Comparison of ENCODE assay signal across 18 cellular contexts in genomic region chr4:28228575-28228974, GRCh38.
"Had no signal": no experiment of that assay in that cellular context is flagged by ENCODE, and none has a peak within 500 bp of the region (broad histone marks: within the 10 kb centered on the region; RNA-seq: fewer than 3 reads in every experiment).

No MANE protein-coding gene starts in this region.

- H3K4me1 Mint-ChIP-seq: naive thymus-derived CD4-positive, alpha-beta T cell had no signal

- H3K9me3 Mint-ChIP-seq: T-helper 1 cell treated with Interleukin-12 subunit alpha and Interleukin-12 subunit beta and Interleukin-4 antibody, amounts not matched to agents 30 μg/mL and 1 μg/mL, for 36 hours had no signal

- H3K36me3 ChIP-seq: brain microvascular endothelial cell, thyroid gland had no signal

- H3K4me1 ChIP-seq: thyroid gland had no signal

- H3K4me3 Mint-ChIP-seq: naive thymus-derived CD4-positive, alpha-beta T cell; T-helper 1 cell treated with Interleukin-12 subunit alpha and Interleukin-12 subunit beta and Interleukin-4 antibody, amounts not matched to agents 30 μg/mL and 1 μg/mL, for 36 hours had no signal

- H3K27me3 Mint-ChIP-seq: naive thymus-derived CD4-positive, alpha-beta T cell had no signal

- H3K9me3 ChIP-seq: thyroid gland had no signal

- FAIRE-seq: TTC549 had no signal

- ATAC-seq: activated naive CD4-positive, alpha-beta T cell treated with anti-CD3 and anti-CD28 coated beads, Interleukin-2, amount 50 U/mL, for 72 hours; left cardiac atrium; naive thymus-derived CD4-positive, alpha-beta T cell had no signal

- H3K27ac ChIP-seq: brain microvascular endothelial cell, thyroid gland had no signal

- DNase-seq: activated CD4-positive, alpha-beta T cell treated with anti-CD3 and anti-CD28 coated beads, Interleukin-2, amount 50 U/mL, for 1 hour; activated CD4-positive, CD25-positive, alpha-beta regulatory T cell; activated T-cell treated with anti-CD3 and anti-CD28 coated beads, Interleukin-2, amount 50 U/mL, for 1 hour; amygdala; brain microvascular endothelial cell; cerebellar nuclear complex; dermis blood vessel endothelial cell; erythroblast; glutamatergic neuron; left cardiac atrium; naive thymus-derived CD4-positive, alpha-beta T cell; nucleus accumbens; stimulated activated CD4-positive, alpha-beta T cell treated with anti-CD3 and anti-CD28 coated beads, Interleukin-4, amount 100 ng/mL, for 4 hours; thyroid gland had no signal

- H3K27ac Mint-ChIP-seq: activated naive CD4-positive, alpha-beta T cell treated with anti-CD3 and anti-CD28 coated beads, Interleukin-2, amount 50 U/mL, for 72 hours; naive thymus-derived CD4-positive, alpha-beta T cell; T-helper 1 cell treated with Interleukin-12 subunit alpha and Interleukin-12 subunit beta and Interleukin-4 antibody, amounts not matched to agents 30 μg/mL and 1 μg/mL, for 36 hours had no signal

- H3K4me3 ChIP-seq: lung, thyroid gland had no signal

- H3K36me3 Mint-ChIP-seq: activated naive CD4-positive, alpha-beta T cell treated with anti-CD3 and anti-CD28 coated beads, Interleukin-2, amount 50 U/mL, for 72 hours; naive thymus-derived CD4-positive, alpha-beta T cell had no signal

- H3K27me3 ChIP-seq: brain microvascular endothelial cell, thyroid gland had no signal
